8 cellular contexts compared by ENCODE assay signal in the genomic region with DNA sequence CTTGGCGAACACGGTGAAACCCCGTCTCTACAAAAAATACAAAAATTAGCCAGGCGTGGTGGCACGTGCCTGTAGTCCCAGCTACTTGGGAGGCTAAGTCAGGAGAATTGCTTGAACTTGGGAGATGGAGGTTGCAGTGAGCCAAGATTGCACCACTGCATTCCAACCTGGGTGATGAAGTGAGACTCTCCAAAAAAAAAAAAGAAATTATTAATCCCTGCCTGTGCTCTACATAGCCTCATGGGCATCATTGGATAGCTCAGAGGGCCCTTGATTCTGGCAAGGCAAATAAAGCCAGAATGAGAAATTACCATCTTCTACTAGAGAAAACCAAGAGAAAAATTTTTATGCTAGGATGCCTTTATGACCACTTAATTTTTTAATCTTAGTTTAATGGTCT. TPM values are rescaled to one million over a fixed set of nuclear protein-coding genes. Genes with fewer than 3 reads are reported as not detected.
DNase-seq lines count a peak whose midpoint lies in the region; ATAC-seq, FAIRE-seq and TF ChIP-seq lines count a peak whose summit lies in the region.
"Not testable (repeated sequence)": the region's sequence is repeated elsewhere in the genome, so short reads cannot be mapped to it uniquely, and the experiment has no call there.

No MANE protein-coding gene starts in this region.

- not testable (repeated sequence) for DNase-seq in Calu3; IMR-90; astrocyte (ENCODE audit: low read depth); chondrocyte (ENCODE audit: low spot score); osteoblast (ENCODE audit: insufficient read length, low spot score, missing footprints)
- DNase-seq in fibroblast of mammary gland (ENCODE audit: low read depth) = peak; percentile 40

- WGBS in IMR-90 (ENCODE audit: extremely low coverage in 2 of 2, insufficient read length in 1 of 2), 2 experiments = no CpG with 5 or more reads among the region's 5 CpGs

- H3K27me3 Mint-ChIP-seq in Calu3 (ENCODE audit: unreplicated experiment); astrocyte (ENCODE audit: low read depth, unreplicated experiment); chondrocyte (ENCODE audit: low read depth): not testable (repeated sequence)

- not testable (repeated sequence) for H2AK5ac ChIP-seq in IMR-90 (ENCODE audit: low read depth, low read length)

- peak overlapping the region; percentile 46; the same call in 1 of the 2 replicates for H2BK20ac ChIP-seq in IMR-90 (ENCODE audit: low read depth, low read length)

- H3K36me3 ChIP-seq in ACC112 (ENCODE audit: insufficient read depth, low read length) (peaks cover 30% of the 10 kb centered on the region), IMR-90 (ENCODE audit: control insufficient read depth, insufficient read depth, low read length) (peaks cover 37% of the 10 kb centered on the region), astrocyte (ENCODE audit: insufficient read depth, low read length) (peaks cover 58% of the 10 kb centered on the region), osteoblast (ENCODE audit: insufficient read depth, low read length) (peaks cover 68% of the 10 kb centered on the region), skeletal muscle satellite cell (ENCODE audit: insufficient read depth, low read length) (peaks cover 70% of the 10 kb centered on the region)

- not testable (repeated sequence) for TF ChIP-seq RAD21 in IMR-90 (IDR thresholded peaks at IDR 0.05; ENCODE audit: low read length)

- H3K79me2 ChIP-seq in ACC112 (ENCODE audit: control insufficient read depth, insufficient read depth, low read length, unreplicated experiment); astrocyte (ENCODE audit: insufficient read depth, low read length); osteoblast (ENCODE audit: insufficient read depth, low read length): not testable (repeated sequence)

- not testable (repeated sequence) for TF ChIP-seq CTCF in Calu3 (IDR thresholded peaks at IDR 0.05; ENCODE audit: unreplicated experiment); IMR-90 (conservative IDR thresholded peaks at IDR 0.05; ENCODE audit: low read depth, low read length); astrocyte (IDR thresholded peaks at IDR 0.05; ENCODE audit: insufficient read depth, low read depth, low read length); chondrocyte (IDR thresholded peaks at IDR 0.05); fibroblast of mammary gland (conservative IDR thresholded peaks at IDR 0.05; ENCODE audit: control insufficient read depth, insufficient read depth, low read depth, low read length); osteoblast (IDR thresholded peaks at IDR 0.05; ENCODE audit: extremely low read depth, low read depth, low read length)

- FAIRE-seq in astrocyte (lab: Jason Lieb, UNC) = not testable (repeated sequence)

- peak overlapping the region; percentile 90 for H3K27ac ChIP-seq in ACC112 (ENCODE audit: low read depth, low read length)
- H3K27ac ChIP-seq in IMR-90 (ENCODE audit: insufficient read depth, low read length) = peak overlapping the region; percentile 60
- H3K27ac ChIP-seq in astrocyte (ENCODE audit: low read depth, low read length) = not testable (repeated sequence)
- peak overlapping the region; percentile 83 for H3K27ac ChIP-seq in osteoblast (ENCODE audit: low read depth, low read length)

- peak overlapping the region; percentile 51 for H3K4ac ChIP-seq in IMR-90 (ENCODE audit: low read depth, low read length)

- H3K27me3 ChIP-seq in ACC112 (ENCODE audit: insufficient read depth, low read length); IMR-90 (ENCODE audit: control insufficient read depth, insufficient read depth, low read length); astrocyte (ENCODE audit: insufficient read depth, low read length); osteoblast (ENCODE audit: insufficient read depth, low read length); skeletal muscle satellite cell (ENCODE audit: control insufficient read depth, insufficient read depth, low read length): not testable (repeated sequence)

- peak overlapping the region; percentile 75 for H3K18ac ChIP-seq in IMR-90 (ENCODE audit: low read depth, low read length)

- TF ChIP-seq POLR2A in IMR-90 (IDR thresholded peaks at IDR 0.05; ENCODE audit: low read depth, low read length) = not testable (repeated sequence)

- H3K9me1 ChIP-seq in IMR-90 (ENCODE audit: insufficient read depth, low read length) = peaks cover 14% of the 10 kb centered on the region

- peaks cover 24 to 69% of the 10 kb centered on the region in 2 experiments for H3K79me1 ChIP-seq in IMR-90 (ENCODE audit: low read depth in 1 of 2, low read length in 2 of 2)

- ATAC-seq in IMR-90 (ENCODE audit: low read depth) = not testable (repeated sequence)

- H3K9ac ChIP-seq in IMR-90 (ENCODE audit: low read depth, low read length) (0 out of 2 replicates have a peak overlapping the region, but pooled peaks have one; percentile 30), skeletal muscle satellite cell (ENCODE audit: low read depth, low read length) (peak overlapping the region; percentile 75)
- H3K9ac ChIP-seq in astrocyte (ENCODE audit: low read length) = not testable (repeated sequence)

- not testable (repeated sequence) for H3K4me2 ChIP-seq in IMR-90 (ENCODE audit: low read depth, low read length); astrocyte (ENCODE audit: low read length); osteoblast (ENCODE audit: insufficient read depth, low read length); skeletal muscle satellite cell (ENCODE audit: low read length)

- intact Hi-C loops in Calu3 (cut with micrococcal nuclease; ENCODE audit: unreplicated experiment) = not testable (repeated sequence)
- intact Hi-C loops in IMR-90 (cut with micrococcal nuclease) = loop anchor here (2.0 to 5.0 kb wide), 2 partner anchors 86 to 285 kb away; no protein-coding TSS in a partner anchor

- not testable (repeated sequence) for H3K36me3 Mint-ChIP-seq in Calu3 (ENCODE audit: insufficient read depth, unreplicated experiment)
- H3K36me3 Mint-ChIP-seq in astrocyte (ENCODE audit: low read depth, unreplicated experiment) (peaks cover 36% of the 10 kb centered on the region), chondrocyte (ENCODE audit: low read depth) (peaks cover 50% of the 10 kb centered on the region)

- H4K5ac ChIP-seq in IMR-90 (ENCODE audit: low read depth, low read length) = peak overlapping the region; percentile 50

- dilution Hi-C loops in IMR-90 (cut with HindIII; ENCODE audit: low sequenced_read_pairs, unreplicated experiment) = not testable (repeated sequence)

- H4K91ac ChIP-seq in IMR-90 (ENCODE audit: insufficient read depth, low read depth, low read length) = not testable (repeated sequence)

- POLR2A ChIA-PET in IMR-90 (lab: Charles Lee; ENCODE audit: unreplicated experiment) = not testable (repeated sequence)

- BruUV-seq in Calu3 (replicated peaks; lab: Mats Ljungman, UMichigan) = TSS peak; percentile 41
- not testable (repeated sequence) for BruUV-seq in IMR-90 (replicated peaks; lab: Mats Ljungman, UMichigan)

- not testable (repeated sequence) for H4K20me1 ChIP-seq in IMR-90 (ENCODE audit: insufficient read depth, low read length); astrocyte (ENCODE audit: insufficient read depth, low read length); osteoblast (ENCODE audit: insufficient read depth, low read length)

- in situ Hi-C loops in IMR-90 (cut with MboI; ENCODE audit: low sequenced_read_pairs) = not testable (repeated sequence)

- H3K4me3 Mint-ChIP-seq in Calu3 (ENCODE audit: low read depth, unreplicated experiment); astrocyte (ENCODE audit: unreplicated experiment); chondrocyte (ENCODE audit: unreplicated experiment): not testable (repeated sequence)

- H3K4me1 ChIP-seq in ACC112 (ENCODE audit: control insufficient read depth, insufficient read depth, low read length, unreplicated experiment) (peaks cover 53% of the 10 kb centered on the region), IMR-90 (ENCODE audit: control insufficient read depth, insufficient read depth, low read length) (peaks cover 25% of the 10 kb centered on the region), astrocyte (ENCODE audit: insufficient read depth, low read length) (peaks cover 43% of the 10 kb centered on the region), osteoblast (ENCODE audit: insufficient read depth, low read length) (peaks cover 55% of the 10 kb centered on the region), skeletal muscle satellite cell (ENCODE audit: control insufficient read depth, insufficient read depth, low read length) (peaks cover 64% of the 10 kb centered on the region)

- peak overlapping the region; percentile 47; the same call in 1 of the 2 replicates for H3K14ac ChIP-seq in IMR-90 (replicated peaks; ENCODE audit: low read depth, low read length)

- H2BK15ac ChIP-seq in IMR-90 (ENCODE audit: low read depth, low read length) = not testable (repeated sequence)

- not testable (repeated sequence) for H2AFZ ChIP-seq in ACC112 (ENCODE audit: low read length, unreplicated experiment); IMR-90 (replicated peaks; ENCODE audit: low read length, poor library complexity); astrocyte (ENCODE audit: low read depth, low read length); osteoblast (ENCODE audit: low read length)

- H3K9me3 Mint-ChIP-seq in Calu3 (ENCODE audit: low read depth, unreplicated experiment); astrocyte (ENCODE audit: unreplicated experiment); chondrocyte (ENCODE audit: low read depth): not testable (repeated sequence)

- H3K27ac Mint-ChIP-seq in Calu3 (ENCODE audit: unreplicated experiment) = not testable (repeated sequence)
- H3K27ac Mint-ChIP-seq in astrocyte (ENCODE audit: unreplicated experiment) (peak overlapping the region; percentile 30), chondrocyte (ENCODE audit: unreplicated experiment) (peak overlapping the region; percentile 85)

- CTCF ChIA-PET in Calu3 (lab: Charles Lee) = not testable (repeated sequence)
- CTCF ChIA-PET in IMR-90 (lab: Yijun Ruan, JAX) = interaction anchor here (0.6 kb wide), 1 partner anchor 54 kb away, joined by 4 read pairs; no protein-coding TSS in a partner anchor

- not testable (repeated sequence) for H3K9me3 ChIP-seq in IMR-90 (ENCODE audit: control insufficient read depth, insufficient read depth, low read length); astrocyte (ENCODE audit: insufficient read depth, low read depth, low read length); osteoblast (ENCODE audit: low read depth, low read length); skeletal muscle satellite cell (replicated peaks; ENCODE audit: low read length)

- H3K4me1 Mint-ChIP-seq in Calu3 (ENCODE audit: low read depth, unreplicated experiment) = not testable (repeated sequence)
- peaks cover 57% of the 10 kb centered on the region for H3K4me1 Mint-ChIP-seq in astrocyte (ENCODE audit: low read depth, unreplicated experiment)
- H3K4me1 Mint-ChIP-seq in chondrocyte (ENCODE audit: low read depth) = peaks cover 83% of the 10 kb centered on the region

- H3K23ac ChIP-seq in IMR-90 (ENCODE audit: low read depth, low read length) = not testable (repeated sequence)

- not testable (repeated sequence) for H3K4me3 ChIP-seq in ACC112 (ENCODE audit: low read depth, low read length); IMR-90 (ENCODE audit: insufficient read depth, low read depth, low read length); astrocyte (ENCODE audit: insufficient read depth, low read depth, low read length); fibroblast of mammary gland (ENCODE audit: control insufficient read depth, low read depth, low read length); osteoblast (ENCODE audit: insufficient read depth, low read length); skeletal muscle satellite cell (ENCODE audit: low read length)

- peak overlapping the region; percentile 35 for H2BK120ac ChIP-seq in IMR-90 (ENCODE audit: low read depth, low read length)

- peak overlapping the region; percentile 98 for H2BK5ac ChIP-seq in IMR-90 (ENCODE audit: low read depth, low read length, poor library complexity, severe bottlenecking)

- H3K56ac ChIP-seq in IMR-90 (ENCODE audit: extremely low read depth, insufficient read depth, low read length) = not testable (repeated sequence)

- H2AK9ac ChIP-seq in IMR-90 (replicated peaks; ENCODE audit: low read depth, low read length, poor library complexity) = not testable (repeated sequence)

- peak overlapping the region in 1 of 2 experiments; percentile 68; a peak in 2 of 4 replicates for H4K8ac ChIP-seq in IMR-90 (ENCODE audit: low read depth in 2 of 2, low read length in 2 of 2)

RNA-seq across cellular contexts. Expression of a gene that starts 38.6 kb away (rescaled TPM):
- 102 and 136 TPM in 2 replicates for total RNA-seq in Calu3 (2022)
- total RNA-seq in IMR-90 (2012; rRNA removed) = 98.6 and 100 TPM in 2 replicates
- 66.8 and 70.1 TPM in 2 replicates for polyA plus RNA-seq in IMR-90 (2012; rRNA removed)
- polyA plus RNA-seq in IMR-90 (2012; cell fraction: cytosol; rRNA removed) = 30.2 and 39.5 TPM in 2 replicates
- polyA plus RNA-seq in IMR-90 (2012; cell fraction: nucleus; rRNA removed; ENCODE audit: low replicate concordance) = 11.4 and 41.8 TPM in 2 replicates
- 135 and 141 TPM in 2 replicates for total RNA-seq in astrocyte
- total RNA-seq in chondrocyte = 219 to 224 TPM (median 220 TPM) in 3 replicates
- 229 and 243 TPM in 2 replicates for total RNA-seq in osteoblast
- total RNA-seq in skeletal muscle satellite cell (2012; rRNA removed) = 94.6 TPM in 2 replicates
